In the genomic region with DNA sequence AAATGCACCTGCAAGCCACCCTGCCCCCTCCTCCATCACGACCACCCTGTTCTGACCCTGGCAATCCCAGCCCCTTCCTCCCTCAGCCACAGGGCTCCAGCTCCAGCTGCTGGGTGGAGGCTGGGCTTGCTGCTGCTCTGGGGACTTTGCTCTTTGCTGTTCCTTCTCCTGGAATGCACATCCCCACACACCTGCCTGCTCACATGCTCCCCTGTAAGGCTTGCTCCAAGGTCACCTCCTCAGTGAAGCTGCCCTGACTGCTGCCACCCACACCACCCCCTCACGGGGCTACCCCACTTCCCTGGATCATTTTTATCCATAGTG, we compare ENCODE assay signal across 16 cellular contexts.
"Had no signal": no experiment of that assay in that cellular context is flagged by ENCODE, and none has a peak within 500 bp of the region (broad histone marks: within the 10 kb centered on the region; RNA-seq: fewer than 3 reads in every experiment).

No MANE protein-coding gene starts in this region.

- ATAC-seq: activated CD8-positive, alpha-beta T cell treated with anti-CD3 and anti-CD28 coated beads for 36 hours; natural killer cell had no signal

- H3K9me3 Mint-ChIP-seq: activated B cell treated with CpG ODN at 0.5 μM for 24 hours; activated CD8-positive, alpha-beta T cell treated with anti-CD3 and anti-CD28 coated beads for 36 hours; natural killer cell had no signal

- H3K27me3 Mint-ChIP-seq: activated CD4-positive, alpha-beta T cell treated with anti-CD3 and anti-CD28 coated beads, Interleukin-2, amount 10 ng/mL, durations not matched to agents 24 days and 14 days; activated CD8-positive, alpha-beta T cell treated with anti-CD3 and anti-CD28 coated beads for 36 hours; progenitor cell of endocrine pancreas; stimulated activated naive CD8-positive, alpha-beta T cell treated with anti-CD3 and anti-CD28 coated beads, Interleukin-15, Interleukin-2, amounts not matched to agents 100 ng/mL and 50 ng/mL, for 24 hours had no signal

- H3K4me3 Mint-ChIP-seq: activated B cell treated with CpG ODN at 0.5 μM for 24 hours; activated CD4-positive, alpha-beta T cell treated with anti-CD3 and anti-CD28 coated beads, Interleukin-2, amount 10 ng/mL, durations not matched to agents 24 days and 14 days; activated CD8-positive, alpha-beta T cell treated with anti-CD3 and anti-CD28 coated beads for 36 hours; natural killer cell; stimulated activated naive CD8-positive, alpha-beta T cell treated with anti-CD3 and anti-CD28 coated beads, Interleukin-15, Interleukin-2, amounts not matched to agents 100 ng/mL and 50 ng/mL, for 24 hours; type B pancreatic cell had no signal

- H3K36me3 Mint-ChIP-seq: natural killer cell, type B pancreatic cell had no signal

- H3K27ac Mint-ChIP-seq: activated B cell treated with CpG ODN at 0.5 μM for 24 hours; activated CD4-positive, alpha-beta T cell treated with anti-CD3 and anti-CD28 coated beads, Interleukin-2, amount 10 ng/mL, durations not matched to agents 24 days and 14 days; activated CD8-positive, alpha-beta T cell treated with anti-CD3 and anti-CD28 coated beads for 36 hours; natural killer cell; progenitor cell of endocrine pancreas; stimulated activated naive CD8-positive, alpha-beta T cell treated with anti-CD3 and anti-CD28 coated beads, Interleukin-15, Interleukin-2, amounts not matched to agents 100 ng/mL and 50 ng/mL, for 24 hours had no signal

- DNase-seq: activated B cell treated with CpG ODN at 0.5 μM for 24 hours; activated CD4-positive, alpha-beta T cell treated with anti-CD3 and anti-CD28 coated beads, Interleukin-2, amount 10 ng/mL, durations not matched to agents 24 days and 14 days; activated CD8-positive, alpha-beta T cell treated with anti-CD3 and anti-CD28 coated beads for 36 hours; activated effector memory CD4-positive, alpha-beta T cell treated with Interleukin-2 at 50 U/mL for 16 hours; activated naive CD4-positive, alpha-beta T cell treated with anti-CD3 and anti-CD28 coated beads, Interleukin-2, amount 50 U/mL, for 16 hours; activated T-cell treated with anti-CD3 and anti-CD28 coated beads, Interleukin-2, amount 50 U/mL, for 48 hours; aorta; cortex of kidney; effector CD8-positive, alpha-beta T cell; esophagus squamous epithelium; mesenchymal stem cell; natural killer cell; SK-N-SH had no signal

- H3K4me1 Mint-ChIP-seq: activated B cell treated with CpG ODN at 0.5 μM for 24 hours, natural killer cell had no signal
